Comparison of ENCODE assay signal across 28 cellular contexts in genomic region chr14:51079085-51079484, GRCh38. TPM values are rescaled to one million over a fixed set of nuclear protein-coding genes. Genes with fewer than 3 reads are reported as not detected.
DNase-seq lines count a peak whose midpoint lies in the region; ATAC-seq, FAIRE-seq and TF ChIP-seq lines count a peak whose summit lies in the region.
"Had no signal": no experiment of that assay in that cellular context is flagged by ENCODE, and none has a peak within 500 bp of the region (broad histone marks: within the 10 kb centered on the region; RNA-seq: fewer than 3 reads in every experiment).

No MANE protein-coding gene starts in this region.

- no peak for TF ChIP-seq RAD21 in HepG2 (CRISPR knock-in tag; IDR thresholded peaks at IDR 0.05)

- H2AFZ ChIP-seq in HepG2 (ENCODE audit: low read length) = no peak overlapping the region
- H2AFZ ChIP-seq: GM23338 had no signal

- H3K4me2 ChIP-seq in HepG2 (ENCODE audit: low read depth, low read length) = no peak overlapping the region
- H3K4me2 ChIP-seq: GM23338 had no signal

- H3K27ac ChIP-seq in right lobe of liver (no peak overlapping the region), HepG2 (ENCODE audit: extremely low read length, insufficient read depth, low read length) (no peak overlapping the region)
- H3K27ac ChIP-seq: brain microvascular endothelial cell, heart left ventricle, upper lobe of left lung had no signal

- WGBS in right lobe of liver (ENCODE audit: insufficient coverage, low coverage, low lambda C conversion rate, missing lambda C conversion rate) = 30% methylated on average over 1 of the region's 1 CpG
- whole genome bisulfite sequencing in HepG2 (ENCODE audit: low lambda C conversion rate) = 36% methylated on average over 1 of the region's 1 CpG
- WGBS in lower leg skin, 2 donors = 20 to 30% methylated on average over 1 of the region's 1 CpG

- TF ChIP-seq CTCF in right lobe of liver (IDR thresholded peaks at IDR 0.05) = no peak
- TF ChIP-seq CTCF in HepG2 (CRISPR knock-in tag; IDR thresholded peaks at IDR 0.05) = no peak
- no peak for TF ChIP-seq CTCF in lower leg skin (IDR thresholded peaks at IDR 0.05)
- no peak for TF ChIP-seq CTCF in HFFc6 (IDR thresholded peaks at IDR 0.05)

- intact Hi-C loops in right lobe of liver (cut with DNase I) (no loop called here), HepG2 (cut with micrococcal nuclease; ENCODE audit: unreplicated experiment) (no loop called here), lower leg skin (cut with DNase I; ENCODE audit: low total_unique reads) (no loop called here)

- FAIRE-seq in HepG2 (lab: Jason Lieb, UNC) = no peak
- FAIRE-seq: small intestine had no signal

- POLR2A ChIA-PET in HepG2 (lab: Yijun Ruan, JAX) = no interaction called here

- H3K36me3 Mint-ChIP-seq in immature natural killer cell = no peaks in the 10 kb centered on the region
- H3K36me3 Mint-ChIP-seq in HFFc6 (ENCODE audit: low read depth) = no peaks in the 10 kb centered on the region

- H3K9me3 Mint-ChIP-seq in immature natural killer cell (peaks cover 0 to 2% (median 0%) of the 10 kb centered on the region in 6 donors), HFFc6 (no peaks in the 10 kb centered on the region)
- H3K9me3 Mint-ChIP-seq: GM23338 had no signal

- peak in 3 of 4 donors; percentile 51 to 58 (median 53) for ATAC-seq in right lobe of liver
- no peak for ATAC-seq in HepG2
- ATAC-seq: GM23338, heart left ventricle, PC-3 had no signal

- H3K4me3 ChIP-seq in right lobe of liver (no peak overlapping the region), HepG2 (replicated peaks in 1 of 3; ENCODE audit: insufficient read depth in 1 of 3, low read depth in 2 of 3, low read length in 3 of 3) (no peak overlapping the region), adipocyte (ENCODE audit: low read length) (peak overlapping the region; percentile 21), lower leg skin (ENCODE audit: low read depth, poor library complexity, severe bottlenecking) (no peak overlapping the region)
- H3K4me3 ChIP-seq: GM23338, heart left ventricle, upper lobe of left lung had no signal

- H3K79me2 ChIP-seq in HepG2 (ENCODE audit: insufficient read depth, low read length) = no peaks in the 10 kb centered on the region

- no peaks in the 10 kb centered on the region for H4K20me1 ChIP-seq in HepG2 (ENCODE audit: insufficient read depth, low read length)

- no peak overlapping the region for H3K4me3 Mint-ChIP-seq in immature natural killer cell
- H3K4me3 Mint-ChIP-seq in HFFc6 = no peak overlapping the region
- H3K4me3 Mint-ChIP-seq: GM23338 had no signal

- H3K4me1 ChIP-seq in right lobe of liver (peaks cover 0 to 12% (median 0%) of the 10 kb centered on the region in 4 donors), HepG2 (ENCODE audit: insufficient read depth, low read length) (no peaks in the 10 kb centered on the region), adipocyte (ENCODE audit: control insufficient read depth, insufficient read depth, low read length) (peaks cover 49% of the 10 kb centered on the region)

- in situ Hi-C loops in HepG2 (cut with HindIII; ENCODE audit: extremely low pct_ligation_motif_present, low pct_unique_long_range_greater_than_20kb) = no loop called here

- no TSS peak for BruUV-seq in HepG2 (replicated peaks; lab: Mats Ljungman, UMichigan)

- peaks cover 0 to 2% (median 0%) of the 10 kb centered on the region in 3 donors for H3K27me3 Mint-ChIP-seq in immature natural killer cell (ENCODE audit: low read depth in 3 of 3)
- peaks cover 13% of the 10 kb centered on the region for H3K27me3 Mint-ChIP-seq in HFFc6 (ENCODE audit: insufficient read depth)

- H3K27me3 ChIP-seq in right lobe of liver (no peaks in the 10 kb centered on the region), HepG2 (ENCODE audit: control insufficient read depth in 1 of 2, insufficient read depth in 2 of 2, low read length in 2 of 2) (no peaks in the 10 kb centered on the region), adipocyte (replicated peaks; ENCODE audit: control insufficient read depth, insufficient read depth, low read length) (no peaks in the 10 kb centered on the region)
- H3K27me3 ChIP-seq: brain microvascular endothelial cell, heart left ventricle, upper lobe of left lung had no signal

- H3K36me3 ChIP-seq in right lobe of liver = no peaks in the 10 kb centered on the region
- H3K36me3 ChIP-seq in HepG2 (replicated peaks in 1 of 2; ENCODE audit: control insufficient read depth in 1 of 2, insufficient read depth in 2 of 2, low read length in 2 of 2) = no peaks in the 10 kb centered on the region
- H3K36me3 ChIP-seq in adipocyte (ENCODE audit: control insufficient read depth, insufficient read depth, low read length, severe bottlenecking) = no peaks in the 10 kb centered on the region
- H3K36me3 ChIP-seq: brain microvascular endothelial cell, heart left ventricle, upper lobe of left lung had no signal

- TF ChIP-seq POLR2A in right lobe of liver (IDR thresholded peaks at IDR 0.05) (no peak), HepG2 (IDR thresholded peaks at IDR 0.05; ENCODE audit: insufficient read depth in 1 of 2, low read depth in 2 of 2, low read length in 2 of 2) (no peak), lower leg skin (IDR thresholded peaks at IDR 0.05) (no peak)

- H3K9me3 ChIP-seq in right lobe of liver = no peaks in the 10 kb centered on the region
- H3K9me3 ChIP-seq in HepG2 (ENCODE audit: low read length) = no peaks in the 10 kb centered on the region
- H3K9me3 ChIP-seq in adipocyte (ENCODE audit: control insufficient read depth, low read length) = no peaks in the 10 kb centered on the region
- H3K9me3 ChIP-seq: heart left ventricle, upper lobe of left lung had no signal

- CTCF ChIA-PET in HepG2 (lab: Yijun Ruan, JAX; ENCODE audit: low intra/inter-chr PET ratio, low total read pairs) = no interaction called here

- H3K9ac ChIP-seq in HepG2 (ENCODE audit: insufficient read depth, low read depth, low read length) (no peak overlapping the region), adipocyte (ENCODE audit: low read length) (no peak overlapping the region)

- no peak for TF ChIP-seq EP300 in HepG2 (IDR thresholded peaks at IDR 0.05; ENCODE audit: low read depth in 2 of 2, low read length in 2 of 2)
- no peak for TF ChIP-seq EP300 in HepG2 (CRISPR knock-in tag; IDR thresholded peaks at IDR 0.05; ENCODE audit: borderline replicate concordance)

- DNase-seq in right lobe of liver (no peak), HepG2 (ENCODE audit: low spot score) (no peak), adipocyte (ENCODE audit: low read depth) (no peak), fibroblast of gingiva (ENCODE audit: low read depth) (peak; percentile 53), lower leg skin (ENCODE audit: low spot score in 2 of 2) (no peak), immature natural killer cell (no peak), occipital lobe (lab: John Stamatoyannopoulos, UW) (no peak), HFFc6 (no peak)
- DNase-seq: 8988T; activated CD4-positive, alpha-beta T cell treated with anti-CD3 and anti-CD28 coated beads, Interleukin-2, amount 50 U/mL, for 4 hours; activated CD4-positive, CD25-positive, alpha-beta regulatory T cell; activated CD8-positive, alpha-beta memory T cell treated with anti-CD3 and anti-CD28 coated beads, Interleukin-2, amount 50 U/mL, for 4 hours; activated effector memory CD4-positive, alpha-beta T cell treated with Interleukin-2 at 50 U/mL for 16 hours; brain microvascular endothelial cell; cortex of kidney; DMS79; GF-D8; heart left ventricle; KG1; mesendoderm; NCI-H187 treated with DMSO at 0.1 percent for 48 hours; NCI-H526; PC-3; small intestine; stimulated activated CD4-positive, alpha-beta T cell treated with anti-CD3 and anti-CD28 coated beads, Interleukin-1b, Interleukin-23, amount 100 ng/mL, for 48 hours; SW 1271; upper lobe of left lung had no signal

- H3K27ac Mint-ChIP-seq in immature natural killer cell (no peak overlapping the region), HFFc6 (no peak overlapping the region)
- H3K27ac Mint-ChIP-seq: GM23338 had no signal

- H3K4me1 Mint-ChIP-seq in immature natural killer cell = no peaks in the 10 kb centered on the region
- no peaks in the 10 kb centered on the region for H3K4me1 Mint-ChIP-seq in HFFc6 (ENCODE audit: low read depth)
- H3K4me1 Mint-ChIP-seq: GM23338 had no signal

TF ChIP-seq in HepG2, 621 proteins besides CTCF, POLR2A, EP300 and RAD21 (continues in another document):
- TF ChIP-seq KLF12 (CRISPR knock-in tag; IDR thresholded peaks at IDR 0.05; ENCODE audit: borderline replicate concordance) (no peak), ATF7 (IDR thresholded peaks at IDR 0.05) (no peak), ATF7 (CRISPR knock-in tag; IDR thresholded peaks at IDR 0.05) (no peak), KMT2A (CRISPR knock-in tag; IDR thresholded peaks at IDR 0.05) (no peak)

RNA-seq across cellular contexts. Expression of gene TRIM9, which starts 15.8 kb away (rescaled TPM):
- 1 to 10 TPM in 1 of 6 experiments, under 1 TPM in 5; 0.07 to 1.9 (median 0.32) TPM for total RNA-seq in right lobe of liver
- 0.04 TPM in 1 of 2 replicates, not detected in the other for total RNA-seq in HepG2 (2016; rRNA removed; fragmentation: Illumina TruSeq; extraction: Trizol)
- total RNA-seq in HepG2 (2016; cell fraction: cytosol; rRNA removed; fragmentation: Illumina TruSeq; extraction: Trizol; ENCODE audit: low read depth) = not detected in 2 replicates
- 0.04 TPM in 1 of 2 replicates, not detected in the other for total RNA-seq in HepG2 (2016; cell fraction: insoluble cytoplasmic fraction; rRNA removed; fragmentation: Illumina TruSeq; extraction: Trizol)
- 0.06 TPM in 1 of 2 replicates, not detected in the other for total RNA-seq in HepG2 (2016; cell fraction: membrane; rRNA removed; fragmentation: Illumina TruSeq; extraction: Trizol)
- total RNA-seq in HepG2 (2016; cell fraction: nucleus; rRNA removed; fragmentation: Illumina TruSeq; extraction: Trizol) = 0.09 TPM in 1 of 2 replicates, not detected in the other
- 0.07 and 0.34 TPM in 2 replicates for polyA plus RNA-seq in HepG2 (2011; rRNA removed)
- 0.17 and 0.21 TPM in 2 replicates for polyA plus RNA-seq in HepG2 (2011; cell fraction: cytosol; rRNA removed)
- polyA plus RNA-seq in HepG2 (2011; cell fraction: nucleus; rRNA removed) = 0.21 and 0.38 TPM in 2 replicates
- 0.05 and 0.07 TPM in 2 replicates for polyA plus RNA-seq in HepG2 (2012)
- polyA plus RNA-seq in HepG2 (2016; cell fraction: cytosol; fragmentation: Illumina TruSeq; extraction: Trizol; ENCODE audit: low read depth) = not detected in 2 replicates
- not detected in 2 replicates for polyA plus RNA-seq in HepG2 (2016; cell fraction: insoluble cytoplasmic fraction; fragmentation: Illumina TruSeq; extraction: Trizol; ENCODE audit: low read depth)
- polyA plus RNA-seq in HepG2 (2016; cell fraction: membrane; fragmentation: Illumina TruSeq; extraction: Trizol; ENCODE audit: low read depth) = not detected in 2 replicates
- 0.15 TPM in 1 of 2 replicates, not detected in the other for polyA plus RNA-seq in HepG2 (2016; cell fraction: nucleus; fragmentation: Illumina TruSeq; extraction: Trizol; ENCODE audit: insufficient read depth, low read depth)
- 0.05 and 0.74 TPM in 2 replicates for polyA minus RNA-seq in HepG2 (2011; rRNA and poly(A)+ RNA removed; ENCODE audit: low replicate concordance)
- not detected in 2 replicates for polyA minus RNA-seq in HepG2 (2011; cell fraction: cytosol; rRNA and poly(A)+ RNA removed)
- 0.13 and 0.50 TPM in 2 replicates for polyA minus RNA-seq in HepG2 (2011; cell fraction: nucleus; rRNA and poly(A)+ RNA removed)
- 1 to 10 TPM in 3 of 4 donors, under 1 TPM in 1; 0.76 to 3.0 (median 1.4) TPM for total RNA-seq in lower leg skin
- under 1 TPM in 1 of 3 donors, not detected in 2; 0.17 TPM for polyA plus RNA-seq in immature natural killer cell
- total RNA-seq in occipital lobe = 40.2 TPM
- total RNA-seq in HFFc6 (2021; fragmentation: NEBNext Ultra II Directional; extraction: Animal tissue kit (Norgen Biotek cat#: 25700)) = under 1 TPM in 1 of 6 experiments, not detected in 5; 0.05 TPM

Comparison
In these comparisons a context has a peak if more than half of its experiments do, and no peak if none do; other contexts are left out.
1. RNA of gene TRIM9, which starts 15.8 kb away (total RNA-seq): 40.2 TPM in occipital lobe (single experiment); 0.76 to 3.0 TPM in lower leg skin, 0.07 to 1.9 TPM in right lobe of liver, 0.04 to 0.09 TPM in HepG2 and 0.05 TPM in HFFc6; every median in the first group is over 10 times any median in the second.